ENCODE assay signal across 8 cellular contexts in genomic region chr7:901388-902154, GRCh38. TPM values are rescaled to one million over a fixed set of nuclear protein-coding genes. Genes with fewer than 3 reads are reported as not detected.
DNase-seq lines count a peak whose midpoint lies in the region; ATAC-seq and TF ChIP-seq lines count a peak whose summit lies in the region.

No MANE protein-coding gene starts in this region.

- no peak overlapping the region for H3K27ac Mint-ChIP-seq in stimulated activated effector memory CD8-positive, alpha-beta T cell treated with anti-CD3 and anti-CD28 coated beads, Interleukin-12 subunit alpha, Interleukin-12 subunit beta, amount 100 ng/mL, for 72 hours

- no peak overlapping the region for H3K4me3 Mint-ChIP-seq in stimulated activated effector memory CD8-positive, alpha-beta T cell treated with anti-CD3 and anti-CD28 coated beads, Interleukin-12 subunit alpha, Interleukin-12 subunit beta, amount 100 ng/mL, for 72 hours

- H3K4me1 Mint-ChIP-seq in stimulated activated effector memory CD8-positive, alpha-beta T cell treated with anti-CD3 and anti-CD28 coated beads, Interleukin-12 subunit alpha, Interleukin-12 subunit beta, amount 100 ng/mL, for 72 hours, result peaks cover 5% of the 10 kb centered on the region

- DNase-seq in GDM1 (lab: John Stamatoyannopoulos, UW), result peak; percentile 52
- DNase-seq in Kasumi-1 (lab: John Stamatoyannopoulos, UW), result peak; percentile 28 to 31
- DNase-seq in choroid plexus epithelial cell (ENCODE audit: low read depth), result peak; percentile 95
- DNase-seq in left colon, result peak; percentile 93 to 97
- DNase-seq in stimulated activated effector memory CD8-positive, alpha-beta T cell treated with anti-CD3 and anti-CD28 coated beads, Interleukin-12 subunit alpha, Interleukin-12 subunit beta, amount 100 ng/mL, for 72 hours (ENCODE audit: low spot score in 2 of 2), result peak in 1 of 2 donors; percentile 67
- DNase-seq in central memory CD4-positive, alpha-beta T cell, result no peak

- TF ChIP-seq CTCF in choroid plexus epithelial cell (conservative IDR thresholded peaks at IDR 0.05; ENCODE audit: low read depth, low read length), result no peak

- ATAC-seq in SK-N-SH treated with all-trans-retinoic acid at 6 μM for 48 hours (peak; percentile 86), left colon (peak; percentile 81), GM18517 (IDR thresholded peaks at IDR 0.05; ENCODE audit: unreplicated experiment) (no peak)
- ATAC-seq in stimulated activated effector memory CD8-positive, alpha-beta T cell treated with anti-CD3 and anti-CD28 coated beads, Interleukin-12 subunit alpha, Interleukin-12 subunit beta, amount 100 ng/mL, for 72 hours, result peak; percentile 42

- no peaks in the 10 kb centered on the region for H3K9me3 Mint-ChIP-seq in stimulated activated effector memory CD8-positive, alpha-beta T cell treated with anti-CD3 and anti-CD28 coated beads, Interleukin-12 subunit alpha, Interleukin-12 subunit beta, amount 100 ng/mL, for 72 hours

- H3K4me3 ChIP-seq in choroid plexus epithelial cell (ENCODE audit: low read depth, low read length), result peak overlapping the region; percentile 36

- intact Hi-C loops in left colon (cut with DNase I, micrococcal nuclease), result no loop called here

- H3K36me3 Mint-ChIP-seq in stimulated activated effector memory CD8-positive, alpha-beta T cell treated with anti-CD3 and anti-CD28 coated beads, Interleukin-12 subunit alpha, Interleukin-12 subunit beta, amount 100 ng/mL, for 72 hours, result peaks cover 64% of the 10 kb centered on the region

TF ChIP-seq in SK-N-SH treated with all-trans-retinoic acid at 6 μM for 48 hours, 23 proteins besides CTCF, POLR2A, EP300 and RAD21:
- no peak for TF ChIP-seq POU6F1 (CRISPR knock-in tag; IDR thresholded peaks at IDR 0.05; ENCODE audit: borderline replicate concordance, low read depth)
- no peak for TF ChIP-seq TSHZ2 (CRISPR knock-in tag; IDR thresholded peaks at IDR 0.05)
- TF ChIP-seq TOX (CRISPR knock-in tag; IDR thresholded peaks at IDR 0.05; ENCODE audit: borderline replicate concordance), result no peak
- no peak for TF ChIP-seq RARB (CRISPR knock-in tag; IDR thresholded peaks at IDR 0.05)
- TF ChIP-seq ZC3H10 (CRISPR knock-in tag; IDR thresholded peaks at IDR 0.05), result no peak
- no peak for TF ChIP-seq ZFP3 (CRISPR knock-in tag; IDR thresholded peaks at IDR 0.05)
- no peak for TF ChIP-seq ISL1 (CRISPR knock-in tag; IDR thresholded peaks at IDR 0.05)
- no peak for TF ChIP-seq CREB5 (CRISPR knock-in tag; IDR thresholded peaks at IDR 0.05; ENCODE audit: low read depth)

RNA-seq across cellular contexts. Expression of gene GET4, which starts 25.2 kb away (rescaled TPM):
- 10 to 100 TPM; 45.1 to 46.0 TPM for total RNA-seq in left colon

RNA-seq across cellular contexts. Expression of gene ADAP1, which starts 52.9 kb away (rescaled TPM):
- 100 to 1,000 TPM; 147 to 166 TPM for total RNA-seq in left colon
